28 cellular contexts compared by ENCODE assay signal in genomic region chr5:68818870-68819269, GRCh38.
"Had no signal": no experiment of that assay in that cellular context is flagged by ENCODE, and none has a peak within 500 bp of the region (broad histone marks: within the 10 kb centered on the region; RNA-seq: fewer than 3 reads in every experiment).

No MANE protein-coding gene starts in this region.

- H3K36me3 ChIP-seq: cardiac muscle cell, esophagus squamous epithelium, left lung, lower lobe of right lung, right atrium auricular region, tibial nerve, WERI-Rb-1 had no signal

- H2AFZ ChIP-seq: parathyroid adenoma had no signal

- H3K27ac Mint-ChIP-seq: activated CD4-positive, alpha-beta T cell treated with anti-CD3 and anti-CD28 coated beads, Interleukin-2, amount 10 ng/mL, durations not matched to agents 24 days and 14 days; activated CD8-positive, alpha-beta T cell treated with anti-CD3 and anti-CD28 coated beads for 36 hours; activated naive CD8-positive, alpha-beta T cell; activated T-cell treated with anti-CD3 and anti-CD28 coated beads, Interleukin-2, amount 50 U/mL, for 72 hours; naive thymus-derived CD8-positive, alpha-beta T cell; stimulated activated memory B cell treated with anti-CD40 and anti-IgM and Interleukin-4, amounts not matched to agents 10 μg/mL and 1 μg/mL and 100 μg/mL, for 72 hours had no signal

- H3K4me3 Mint-ChIP-seq: activated CD4-positive, alpha-beta T cell treated with anti-CD3 and anti-CD28 coated beads, Interleukin-2, amount 10 ng/mL, durations not matched to agents 24 days and 14 days; activated CD8-positive, alpha-beta T cell treated with anti-CD3 and anti-CD28 coated beads for 36 hours; activated naive CD8-positive, alpha-beta T cell; activated T-cell treated with anti-CD3 and anti-CD28 coated beads, Interleukin-2, amount 50 U/mL, for 72 hours; endodermal cell; naive thymus-derived CD8-positive, alpha-beta T cell; neural crest cell; stimulated activated memory B cell treated with anti-CD40 and anti-IgM and Interleukin-4, amounts not matched to agents 10 μg/mL and 1 μg/mL and 100 μg/mL, for 72 hours; stimulated activated naive CD8-positive, alpha-beta T cell treated with anti-CD3 and anti-CD28 coated beads, Interleukin-15, amount 100 ng/mL, for 72 hours had no signal

- H3K9me3 Mint-ChIP-seq: activated CD4-positive, alpha-beta T cell treated with anti-CD3 and anti-CD28 coated beads, Interleukin-2, amount 10 ng/mL, durations not matched to agents 24 days and 14 days; activated CD8-positive, alpha-beta T cell treated with anti-CD3 and anti-CD28 coated beads for 36 hours; activated T-cell treated with anti-CD3 and anti-CD28 coated beads, Interleukin-2, amount 50 U/mL, for 72 hours; endodermal cell; stimulated activated memory B cell treated with anti-CD40 and anti-IgM and Interleukin-4, amounts not matched to agents 10 μg/mL and 1 μg/mL and 100 μg/mL, for 72 hours had no signal

- H3K9me3 ChIP-seq: body of pancreas, esophagus squamous epithelium, left lung, lower lobe of right lung, right atrium auricular region had no signal

- H3K79me2 ChIP-seq: parathyroid adenoma had no signal

- H3K36me3 Mint-ChIP-seq: activated naive CD8-positive, alpha-beta T cell; naive thymus-derived CD8-positive, alpha-beta T cell; stimulated activated memory B cell treated with anti-CD40 and anti-IgM and Interleukin-4, amounts not matched to agents 10 μg/mL and 1 μg/mL and 100 μg/mL, for 72 hours had no signal

- H3K27me3 ChIP-seq: body of pancreas, cardiac muscle cell, esophagus squamous epithelium, left lung, right atrium auricular region, tibial nerve had no signal

- H3K4me3 ChIP-seq: body of pancreas, cardiac muscle cell, esophagus squamous epithelium, left lung, lower lobe of right lung, right atrium auricular region, smooth muscle cell, tibial nerve had no signal

- H3K27ac ChIP-seq: body of pancreas, cardiac muscle cell, esophagus squamous epithelium, left lung, lower lobe of right lung, parathyroid adenoma, right atrium auricular region, tibial nerve, WERI-Rb-1 had no signal

- H3K4me1 ChIP-seq: body of pancreas, esophagus squamous epithelium, left lung, lower lobe of right lung, parathyroid adenoma, right atrium auricular region, tibial nerve had no signal

- H3K4me2 ChIP-seq: smooth muscle cell had no signal

- ATAC-seq: activated CD8-positive, alpha-beta T cell treated with anti-CD3 and anti-CD28 coated beads for 36 hours; activated T-cell treated with anti-CD3 and anti-CD28 coated beads, Interleukin-2, amount 50 U/mL, for 72 hours; body of pancreas; left lung; lower lobe of right lung; naive thymus-derived CD8-positive, alpha-beta T cell; stimulated activated memory B cell treated with anti-CD40 and anti-IgM and Interleukin-4, amounts not matched to agents 10 μg/mL and 1 μg/mL and 100 μg/mL, for 72 hours; stimulated activated naive CD8-positive, alpha-beta T cell treated with anti-CD3 and anti-CD28 coated beads, Interleukin-15, amount 100 ng/mL, for 72 hours had no signal

- H3K4me1 Mint-ChIP-seq: activated CD4-positive, alpha-beta T cell treated with anti-CD3 and anti-CD28 coated beads, Interleukin-2, amount 10 ng/mL, durations not matched to agents 24 days and 14 days; naive thymus-derived CD8-positive, alpha-beta T cell; stimulated activated memory B cell treated with anti-CD40 and anti-IgM and Interleukin-4, amounts not matched to agents 10 μg/mL and 1 μg/mL and 100 μg/mL, for 72 hours; stimulated activated naive CD8-positive, alpha-beta T cell treated with anti-CD3 and anti-CD28 coated beads, Interleukin-15, amount 100 ng/mL, for 72 hours had no signal

- DNase-seq: activated CD4-positive, CD25-positive, alpha-beta regulatory T cell treated with anti-CD3 and anti-CD28 coated beads, Interleukin-2, amount 50 U/mL, for 72 hours; activated CD8-positive, alpha-beta T cell treated with anti-CD3 and anti-CD28 coated beads for 36 hours; activated effector memory CD4-positive, alpha-beta T cell treated with Interleukin-2 at 50 U/mL for 16 hours; activated naive CD4-positive, alpha-beta T cell treated with Interleukin-2 at 50 U/mL for 16 hours; activated T-cell treated with anti-CD3 and anti-CD28 coated beads, Interleukin-2, amount 50 U/mL, for 72 hours; aorta; body of pancreas; esophagus squamous epithelium; kidney glomerular epithelial cell; left lung; lower lobe of right lung; mesenchymal stem cell; naive thymus-derived CD8-positive, alpha-beta T cell; stimulated activated CD4-positive, alpha-beta T cell treated with anti-CD3 and anti-CD28 coated beads, Interleukin-1b, Interleukin-23, amount 100 ng/mL, for 48 hours; stimulated activated CD4-positive, alpha-beta T cell treated with anti-CD3 and anti-CD28 coated beads, Interleukin-4, amount 100 ng/mL, for 4 hours; stimulated activated CD8-positive, alpha-beta memory T cell treated with anti-CD3 and anti-CD28 coated beads, Interleukin-4, amount 100 ng/mL, for 48 hours; stimulated activated naive CD8-positive, alpha-beta T cell treated with anti-CD3 and anti-CD28 coated beads, Interleukin-15, amount 100 ng/mL, for 72 hours; WERI-Rb-1 had no signal
